In genomic region chr2:8589721-8590120, GRCh38 we compare ENCODE assay signal across 32 cellular contexts.
"Had no signal": no experiment of that assay in that cellular context is flagged by ENCODE, and none has a peak within 500 bp of the region (broad histone marks: within the 10 kb centered on the region; RNA-seq: fewer than 3 reads in every experiment).

No MANE protein-coding gene starts in this region.

- H3K36me3 Mint-ChIP-seq: activated CD4-positive, alpha-beta memory T cell treated with anti-CD3 and anti-CD28 coated beads for 36 hours; activated naive CD4-positive, alpha-beta T cell treated with anti-CD3 and anti-CD28 coated beads, Interleukin-2, amount 50 U/mL, for 72 hours; activated naive CD8-positive, alpha-beta T cell treated with anti-CD3 and anti-CD28 coated beads for 36 hours had no signal

- H3K9me3 Mint-ChIP-seq: activated B cell treated with CpG ODN at 0.5 μM for 24 hours; activated CD4-positive, alpha-beta memory T cell treated with anti-CD3 and anti-CD28 coated beads for 36 hours; activated CD8-positive, alpha-beta T cell treated with anti-CD3 and anti-CD28 coated beads for 36 hours; activated naive CD4-positive, alpha-beta T cell treated with anti-CD3 and anti-CD28 coated beads for 36 hours; activated naive CD4-positive, alpha-beta T cell treated with anti-CD3 and anti-CD28 coated beads, Interleukin-2, amount 50 U/mL, for 72 hours; activated naive CD8-positive, alpha-beta T cell treated with anti-CD3 and anti-CD28 coated beads for 36 hours; activated T-cell treated with anti-CD3 and anti-CD28 coated beads, Interleukin-2, amount 50 U/mL, for 4 hours; activated T-helper 1 cell treated with anti-CD3 and anti-CD28 coated beads, Interleukin-12 subunit alpha, Interleukin-12 subunit beta, Interleukin-2, Interleukin-4 antibody, amounts not matched to agents 30 ng/mL and 10 ng/mL and 1 ng/mL, durations not matched to agents 14 hours and 24 hours and 36 hours; activated T-helper 17 cell treated with anti-CD3 and anti-CD28 coated beads, Interleukin-2, amount 50 U/mL, for 72 hours; T-helper 1 cell treated with Interleukin-12 subunit alpha and Interleukin-12 subunit beta and Interleukin-4 antibody, amounts not matched to agents 30 μg/mL and 1 μg/mL, for 36 hours; T-helper 2 cell treated with Interferon-gamma antibody and Interleukin-4, amounts not matched to agents 5 μg/mL and 100 μg/mL, for 36 hours had no signal

- DNase-seq: activated B cell treated with CpG ODN at 0.5 μM for 24 hours; activated CD4-positive, alpha-beta memory T cell treated with anti-CD3 and anti-CD28 coated beads for 36 hours; activated CD4-positive, alpha-beta T cell treated with anti-CD3 and anti-CD28 coated beads for 4 hours; activated CD4-positive, alpha-beta T cell treated with anti-CD3 and anti-CD28 coated beads, Interleukin-2, amount 10 ng/mL, durations not matched to agents 24 days and 14 days; activated CD4-positive, alpha-beta T cell treated with anti-CD3 and anti-CD28 coated beads, Interleukin-2, amount 50 U/mL, for 1 hour; activated CD4-positive, alpha-beta T cell treated with anti-CD3 and anti-CD28 coated beads, Interleukin-2, amount 50 U/mL, for 4 hours; activated CD4-positive, CD25-positive, alpha-beta regulatory T cell treated with anti-CD3 and anti-CD28 coated beads, Interleukin-2, amount 50 U/mL, for 72 hours; activated CD8-positive, alpha-beta memory T cell treated with anti-CD3 and anti-CD28 coated beads, Interleukin-2, amount 50 U/mL, for 4 hours; activated CD8-positive, alpha-beta T cell treated with anti-CD3 and anti-CD28 coated beads for 36 hours; activated gamma-delta T cell treated with Interleukin-2 at 50 U/mL for 16 hours; activated naive CD4-positive, alpha-beta T cell; activated naive CD4-positive, alpha-beta T cell treated with anti-CD3 and anti-CD28 coated beads for 36 hours; activated naive CD4-positive, alpha-beta T cell treated with anti-CD3 and anti-CD28 coated beads, Interleukin-2, amount 50 U/mL, for 16 hours; activated naive CD8-positive, alpha-beta T cell treated with anti-CD3 and anti-CD28 coated beads for 36 hours; activated T-cell treated with anti-CD3 and anti-CD28 coated beads for 4 hours; activated T-cell treated with anti-CD3 and anti-CD28 coated beads, Interleukin-2, amount 50 U/mL, for 1 hour; activated T-cell treated with anti-CD3 and anti-CD28 coated beads, Interleukin-2, amount 50 U/mL, for 4 hours; activated T-cell treated with anti-CD3 and anti-CD28 coated beads, Interleukin-2, amount 50 U/mL, for 72 hours; adrenal gland; amniotic stem cell; aorta; body of pancreas; brain microvascular endothelial cell; central memory CD4-positive, alpha-beta T cell; T-helper 1 cell; T-helper 2 cell; T-helper 9 cell had no signal

- ATAC-seq: activated CD8-positive, alpha-beta T cell treated with anti-CD3 and anti-CD28 coated beads for 36 hours; activated naive CD4-positive, alpha-beta T cell treated with anti-CD3 and anti-CD28 coated beads, Interleukin-2, amount 50 U/mL, for 72 hours; activated T-cell treated with anti-CD3 and anti-CD28 coated beads, Interleukin-2, amount 50 U/mL, for 4 hours; activated T-cell treated with anti-CD3 and anti-CD28 coated beads, Interleukin-2, amount 50 U/mL, for 72 hours; activated T-helper 17 cell treated with anti-CD3 and anti-CD28 coated beads, Interleukin-2, amount 50 U/mL, for 72 hours; body of pancreas had no signal

- H3K27me3 Mint-ChIP-seq: activated CD4-positive, alpha-beta memory T cell treated with anti-CD3 and anti-CD28 coated beads for 36 hours had no signal

- H3K27ac Mint-ChIP-seq: activated B cell treated with CpG ODN at 0.5 μM for 24 hours; activated CD4-positive, alpha-beta memory T cell treated with anti-CD3 and anti-CD28 coated beads for 36 hours; activated CD4-positive, alpha-beta T cell treated with anti-CD3 and anti-CD28 coated beads, Interleukin-2, amount 10 ng/mL, durations not matched to agents 24 days and 14 days; activated CD8-positive, alpha-beta T cell treated with anti-CD3 and anti-CD28 coated beads for 36 hours; activated naive CD4-positive, alpha-beta T cell treated with anti-CD3 and anti-CD28 coated beads for 36 hours; activated naive CD4-positive, alpha-beta T cell treated with anti-CD3 and anti-CD28 coated beads, Interleukin-2, amount 50 U/mL, for 72 hours; activated naive CD8-positive, alpha-beta T cell treated with anti-CD3 and anti-CD28 coated beads for 36 hours; activated T-cell treated with anti-CD3 and anti-CD28 coated beads, Interleukin-2, amount 50 U/mL, for 72 hours; activated T-helper 1 cell treated with anti-CD3 and anti-CD28 coated beads, Interleukin-12 subunit alpha, Interleukin-12 subunit beta, Interleukin-2, Interleukin-4 antibody, amounts not matched to agents 30 ng/mL and 10 ng/mL and 1 ng/mL, durations not matched to agents 14 hours and 24 hours and 36 hours; activated T-helper 17 cell treated with anti-CD3 and anti-CD28 coated beads, Interleukin-2, amount 50 U/mL, for 72 hours; T-helper 1 cell treated with Interleukin-12 subunit alpha and Interleukin-12 subunit beta and Interleukin-4 antibody, amounts not matched to agents 30 μg/mL and 1 μg/mL, for 36 hours; T-helper 2 cell treated with Interferon-gamma antibody and Interleukin-4, amounts not matched to agents 5 μg/mL and 100 μg/mL, for 36 hours had no signal

- H3K4me3 Mint-ChIP-seq: activated B cell treated with CpG ODN at 0.5 μM for 24 hours; activated CD4-positive, alpha-beta memory T cell treated with anti-CD3 and anti-CD28 coated beads for 36 hours; activated CD4-positive, alpha-beta T cell treated with anti-CD3 and anti-CD28 coated beads, Interleukin-2, amount 10 ng/mL, durations not matched to agents 24 days and 14 days; activated CD8-positive, alpha-beta T cell treated with anti-CD3 and anti-CD28 coated beads for 36 hours; activated naive CD4-positive, alpha-beta T cell treated with anti-CD3 and anti-CD28 coated beads for 36 hours; activated naive CD8-positive, alpha-beta T cell treated with anti-CD3 and anti-CD28 coated beads for 36 hours; activated T-cell treated with anti-CD3 and anti-CD28 coated beads, Interleukin-2, amount 50 U/mL, for 4 hours; activated T-cell treated with anti-CD3 and anti-CD28 coated beads, Interleukin-2, amount 50 U/mL, for 72 hours; activated T-helper 1 cell treated with anti-CD3 and anti-CD28 coated beads, Interleukin-12 subunit alpha, Interleukin-12 subunit beta, Interleukin-2, Interleukin-4 antibody, amounts not matched to agents 30 ng/mL and 10 ng/mL and 1 ng/mL, durations not matched to agents 14 hours and 24 hours and 36 hours; activated T-helper 17 cell treated with anti-CD3 and anti-CD28 coated beads, Interleukin-2, amount 50 U/mL, for 72 hours; T-helper 1 cell treated with Interleukin-12 subunit alpha and Interleukin-12 subunit beta and Interleukin-4 antibody, amounts not matched to agents 30 μg/mL and 1 μg/mL, for 36 hours; T-helper 2 cell treated with Interferon-gamma antibody and Interleukin-4, amounts not matched to agents 5 μg/mL and 100 μg/mL, for 36 hours had no signal
